In the genomic region with DNA sequence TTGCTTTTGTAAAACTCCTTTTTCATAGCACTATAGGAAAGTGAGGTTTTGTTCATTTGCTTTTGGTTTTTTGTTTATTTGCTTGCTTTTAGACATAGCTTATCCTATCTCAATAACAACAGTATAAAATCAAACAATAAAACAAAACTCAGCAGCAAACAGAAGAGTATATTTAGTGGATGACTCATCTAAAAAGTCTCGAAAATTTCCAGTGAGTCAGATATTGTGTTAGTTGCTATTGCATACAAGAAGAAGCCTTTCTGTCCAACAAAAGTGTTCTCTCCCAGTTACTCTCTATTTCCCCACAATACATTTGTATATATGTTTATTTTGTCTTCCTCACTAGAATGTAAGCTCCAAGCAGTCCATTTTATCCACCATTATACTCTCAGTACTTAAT, we compare ENCODE assay signal across 1 cellular context.
TF ChIP-seq lines count a peak whose summit lies in the region.

No MANE protein-coding gene starts in this region.

TF ChIP-seq in GM12878, 131 proteins besides CTCF, POLR2A, EP300 and RAD21 (continued from another document):
- TF ChIP-seq RFX5 (IDR thresholded peaks at IDR 0.05; ENCODE audit: low read depth, low read length) (no peak), STAT3 (IDR thresholded peaks at IDR 0.05; ENCODE audit: low read depth, low read length) (no peak), BCL11A (IDR thresholded peaks at IDR 0.05; ENCODE audit: low read depth, low read length) (no peak), BMI1 (IDR thresholded peaks at IDR 0.05; ENCODE audit: borderline replicate concordance) (no peak), SMAD5 (IDR thresholded peaks at IDR 0.05; ENCODE audit: low read depth) (no peak), RCOR1 (conservative IDR thresholded peaks at IDR 0.05; ENCODE audit: low read depth, low read length) (no peak)
- TF ChIP-seq, protein P1, sequence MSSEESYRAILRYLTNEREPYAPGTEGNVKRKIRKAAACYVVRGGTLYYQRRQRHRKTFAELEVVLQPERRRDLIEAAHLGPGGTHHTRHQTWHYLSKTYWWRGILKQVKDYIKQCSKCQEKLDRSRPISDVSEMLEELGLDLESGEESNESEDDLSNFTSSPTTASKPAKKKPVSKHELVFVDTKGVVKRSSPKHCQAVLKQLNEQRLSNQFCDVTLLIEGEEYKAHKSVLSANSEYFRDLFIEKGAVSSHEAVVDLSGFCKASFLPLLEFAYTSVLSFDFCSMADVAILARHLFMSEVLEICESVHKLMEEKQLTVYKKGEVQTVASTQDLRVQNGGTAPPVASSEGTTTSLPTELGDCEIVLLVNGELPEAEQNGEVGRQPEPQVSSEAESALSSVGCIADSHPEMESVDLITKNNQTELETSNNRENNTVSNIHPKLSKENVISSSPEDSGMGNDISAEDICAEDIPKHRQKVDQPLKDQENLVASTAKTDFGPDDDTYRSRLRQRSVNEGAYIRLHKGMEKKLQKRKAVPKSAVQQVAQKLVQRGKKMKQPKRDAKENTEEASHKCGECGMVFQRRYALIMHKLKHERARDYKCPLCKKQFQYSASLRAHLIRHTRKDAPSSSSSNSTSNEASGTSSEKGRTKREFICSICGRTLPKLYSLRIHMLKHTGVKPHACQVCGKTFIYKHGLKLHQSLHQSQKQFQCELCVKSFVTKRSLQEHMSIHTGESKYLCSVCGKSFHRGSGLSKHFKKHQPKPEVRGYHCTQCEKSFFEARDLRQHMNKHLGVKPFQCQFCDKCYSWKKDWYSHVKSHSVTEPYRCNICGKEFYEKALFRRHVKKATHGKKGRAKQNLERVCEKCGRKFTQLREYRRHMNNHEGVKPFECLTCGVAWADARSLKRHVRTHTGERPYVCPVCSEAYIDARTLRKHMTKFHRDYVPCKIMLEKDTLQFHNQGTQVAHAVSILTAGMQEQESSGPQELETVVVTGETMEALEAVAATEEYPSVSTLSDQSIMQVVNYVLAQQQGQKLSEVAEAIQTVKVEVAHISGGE (CRISPR knock-in tag; IDR thresholded peaks at IDR 0.05), result no peak
- TF ChIP-seq, protein P2, sequence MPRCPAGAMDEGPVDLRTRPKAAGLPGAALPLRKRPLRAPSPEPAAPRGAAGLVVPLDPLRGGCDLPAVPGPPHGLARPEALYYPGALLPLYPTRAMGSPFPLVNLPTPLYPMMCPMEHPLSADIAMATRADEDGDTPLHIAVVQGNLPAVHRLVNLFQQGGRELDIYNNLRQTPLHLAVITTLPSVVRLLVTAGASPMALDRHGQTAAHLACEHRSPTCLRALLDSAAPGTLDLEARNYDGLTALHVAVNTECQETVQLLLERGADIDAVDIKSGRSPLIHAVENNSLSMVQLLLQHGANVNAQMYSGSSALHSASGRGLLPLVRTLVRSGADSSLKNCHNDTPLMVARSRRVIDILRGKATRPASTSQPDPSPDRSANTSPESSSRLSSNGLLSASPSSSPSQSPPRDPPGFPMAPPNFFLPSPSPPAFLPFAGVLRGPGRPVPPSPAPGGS (IDR thresholded peaks at IDR 0.05; ENCODE audit: borderline replicate concordance, insufficient read depth, low read depth, low read length, poor library complexity, severe bottlenecking), result no peak
- TF ChIP-seq, protein P3, sequence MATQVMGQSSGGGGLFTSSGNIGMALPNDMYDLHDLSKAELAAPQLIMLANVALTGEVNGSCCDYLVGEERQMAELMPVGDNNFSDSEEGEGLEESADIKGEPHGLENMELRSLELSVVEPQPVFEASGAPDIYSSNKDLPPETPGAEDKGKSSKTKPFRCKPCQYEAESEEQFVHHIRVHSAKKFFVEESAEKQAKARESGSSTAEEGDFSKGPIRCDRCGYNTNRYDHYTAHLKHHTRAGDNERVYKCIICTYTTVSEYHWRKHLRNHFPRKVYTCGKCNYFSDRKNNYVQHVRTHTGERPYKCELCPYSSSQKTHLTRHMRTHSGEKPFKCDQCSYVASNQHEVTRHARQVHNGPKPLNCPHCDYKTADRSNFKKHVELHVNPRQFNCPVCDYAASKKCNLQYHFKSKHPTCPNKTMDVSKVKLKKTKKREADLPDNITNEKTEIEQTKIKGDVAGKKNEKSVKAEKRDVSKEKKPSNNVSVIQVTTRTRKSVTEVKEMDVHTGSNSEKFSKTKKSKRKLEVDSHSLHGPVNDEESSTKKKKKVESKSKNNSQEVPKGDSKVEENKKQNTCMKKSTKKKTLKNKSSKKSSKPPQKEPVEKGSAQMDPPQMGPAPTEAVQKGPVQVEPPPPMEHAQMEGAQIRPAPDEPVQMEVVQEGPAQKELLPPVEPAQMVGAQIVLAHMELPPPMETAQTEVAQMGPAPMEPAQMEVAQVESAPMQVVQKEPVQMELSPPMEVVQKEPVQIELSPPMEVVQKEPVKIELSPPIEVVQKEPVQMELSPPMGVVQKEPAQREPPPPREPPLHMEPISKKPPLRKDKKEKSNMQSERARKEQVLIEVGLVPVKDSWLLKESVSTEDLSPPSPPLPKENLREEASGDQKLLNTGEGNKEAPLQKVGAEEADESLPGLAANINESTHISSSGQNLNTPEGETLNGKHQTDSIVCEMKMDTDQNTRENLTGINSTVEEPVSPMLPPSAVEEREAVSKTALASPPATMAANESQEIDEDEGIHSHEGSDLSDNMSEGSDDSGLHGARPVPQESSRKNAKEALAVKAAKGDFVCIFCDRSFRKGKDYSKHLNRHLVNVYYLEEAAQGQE (IDR thresholded peaks at IDR 0.05; ENCODE audit: low read depth, low read length), result no peak
TF ChIP-seq in GM12878: peak in this region for 4.
